Comparison of ENCODE assay signal across 1 cellular context in the genomic region with DNA sequence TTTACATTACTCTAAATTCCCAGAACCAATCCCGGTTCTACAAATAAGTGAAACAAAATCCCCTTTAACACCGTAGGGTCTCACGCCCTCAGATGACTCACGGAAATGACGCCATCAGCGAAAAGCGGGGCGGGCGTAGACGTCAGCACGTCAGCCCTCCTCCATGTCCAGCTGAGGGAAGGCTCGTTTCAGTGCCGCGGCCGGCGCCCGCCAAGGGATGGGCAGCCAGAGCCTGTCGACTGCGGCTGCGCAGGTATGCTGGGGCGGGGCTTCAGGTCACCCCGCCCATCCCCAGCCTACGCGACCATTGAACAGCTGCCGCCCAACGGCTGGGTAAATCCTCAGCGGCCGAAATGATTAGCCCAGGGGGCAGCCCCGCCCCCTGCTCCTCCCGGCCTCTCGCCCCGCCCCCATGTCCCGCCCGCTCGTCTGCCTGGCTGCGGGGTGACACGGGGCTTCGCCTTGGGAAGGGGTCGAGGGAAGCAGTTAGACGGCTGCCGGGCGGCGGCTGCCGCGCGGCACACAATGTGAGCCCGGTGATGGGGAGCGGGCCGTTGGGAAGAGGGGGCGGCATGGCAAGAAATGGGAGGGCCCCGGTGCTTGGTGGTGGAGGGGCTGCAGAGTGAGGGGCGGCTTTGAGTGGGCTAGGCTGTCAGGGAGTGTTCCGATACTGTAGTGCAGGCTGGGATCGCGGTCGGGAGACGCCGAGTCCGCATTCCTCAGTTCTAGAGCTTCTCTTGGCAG.
TF ChIP-seq lines count a peak whose summit lies in the region.

A gene (plus strand): TSS at position 420 of the 744 bp plus-strand sequence. CDS start 1,510 bp downstream, outside the sequence.

TF ChIP-seq in HEK293, 187 proteins besides CTCF, POLR2A, EP300 and RAD21 (continued from another document and continues in another):
- peak; percentile 22; the same call in 1 of the 2 replicates for TF ChIP-seq GLIS1 (tag by site-specific recombination; IDR thresholded peaks at IDR 0.05)
- TF ChIP-seq ZNF549 (tag by site-specific recombination; IDR thresholded peaks at IDR 0.05): no peak
- TF ChIP-seq BCL11A (tag by site-specific recombination; IDR thresholded peaks at IDR 0.05; ENCODE audit: low read depth): 0 out of 2 replicates have a peak, but pooled peaks have one; percentile 17
- TF ChIP-seq ZNF350 (tag by site-specific recombination; IDR thresholded peaks at IDR 0.05): no peak
- TF ChIP-seq ZNF23 (tag by site-specific recombination; IDR thresholded peaks at IDR 0.05; ENCODE audit: borderline replicate concordance): no peak
- TF ChIP-seq KLF1 (tag by site-specific recombination; IDR thresholded peaks at IDR 0.05): peak; percentile 38
- TF ChIP-seq, protein P1, sequence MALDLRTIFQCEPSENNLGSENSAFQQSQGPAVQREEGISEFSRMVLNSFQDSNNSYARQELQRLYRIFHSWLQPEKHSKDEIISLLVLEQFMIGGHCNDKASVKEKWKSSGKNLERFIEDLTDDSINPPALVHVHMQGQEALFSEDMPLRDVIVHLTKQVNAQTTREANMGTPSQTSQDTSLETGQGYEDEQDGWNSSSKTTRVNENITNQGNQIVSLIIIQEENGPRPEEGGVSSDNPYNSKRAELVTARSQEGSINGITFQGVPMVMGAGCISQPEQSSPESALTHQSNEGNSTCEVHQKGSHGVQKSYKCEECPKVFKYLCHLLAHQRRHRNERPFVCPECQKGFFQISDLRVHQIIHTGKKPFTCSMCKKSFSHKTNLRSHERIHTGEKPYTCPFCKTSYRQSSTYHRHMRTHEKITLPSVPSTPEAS (tag by site-specific recombination; IDR thresholded peaks at IDR 0.05): no peak
- TF ChIP-seq, protein P2, sequence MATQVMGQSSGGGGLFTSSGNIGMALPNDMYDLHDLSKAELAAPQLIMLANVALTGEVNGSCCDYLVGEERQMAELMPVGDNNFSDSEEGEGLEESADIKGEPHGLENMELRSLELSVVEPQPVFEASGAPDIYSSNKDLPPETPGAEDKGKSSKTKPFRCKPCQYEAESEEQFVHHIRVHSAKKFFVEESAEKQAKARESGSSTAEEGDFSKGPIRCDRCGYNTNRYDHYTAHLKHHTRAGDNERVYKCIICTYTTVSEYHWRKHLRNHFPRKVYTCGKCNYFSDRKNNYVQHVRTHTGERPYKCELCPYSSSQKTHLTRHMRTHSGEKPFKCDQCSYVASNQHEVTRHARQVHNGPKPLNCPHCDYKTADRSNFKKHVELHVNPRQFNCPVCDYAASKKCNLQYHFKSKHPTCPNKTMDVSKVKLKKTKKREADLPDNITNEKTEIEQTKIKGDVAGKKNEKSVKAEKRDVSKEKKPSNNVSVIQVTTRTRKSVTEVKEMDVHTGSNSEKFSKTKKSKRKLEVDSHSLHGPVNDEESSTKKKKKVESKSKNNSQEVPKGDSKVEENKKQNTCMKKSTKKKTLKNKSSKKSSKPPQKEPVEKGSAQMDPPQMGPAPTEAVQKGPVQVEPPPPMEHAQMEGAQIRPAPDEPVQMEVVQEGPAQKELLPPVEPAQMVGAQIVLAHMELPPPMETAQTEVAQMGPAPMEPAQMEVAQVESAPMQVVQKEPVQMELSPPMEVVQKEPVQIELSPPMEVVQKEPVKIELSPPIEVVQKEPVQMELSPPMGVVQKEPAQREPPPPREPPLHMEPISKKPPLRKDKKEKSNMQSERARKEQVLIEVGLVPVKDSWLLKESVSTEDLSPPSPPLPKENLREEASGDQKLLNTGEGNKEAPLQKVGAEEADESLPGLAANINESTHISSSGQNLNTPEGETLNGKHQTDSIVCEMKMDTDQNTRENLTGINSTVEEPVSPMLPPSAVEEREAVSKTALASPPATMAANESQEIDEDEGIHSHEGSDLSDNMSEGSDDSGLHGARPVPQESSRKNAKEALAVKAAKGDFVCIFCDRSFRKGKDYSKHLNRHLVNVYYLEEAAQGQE (tag by site-specific recombination; IDR thresholded peaks at IDR 0.05): no peak
- TF ChIP-seq ZFP37 (tag by site-specific recombination; IDR thresholded peaks at IDR 0.05): peak; percentile 32; the same call in 1 of the 2 replicates
- TF ChIP-seq ZFHX2 (tag by site-specific recombination; conservative IDR thresholded peaks at IDR 0.05): no peak; the same call in 1 of the 2 replicates
- TF ChIP-seq, protein P3, sequence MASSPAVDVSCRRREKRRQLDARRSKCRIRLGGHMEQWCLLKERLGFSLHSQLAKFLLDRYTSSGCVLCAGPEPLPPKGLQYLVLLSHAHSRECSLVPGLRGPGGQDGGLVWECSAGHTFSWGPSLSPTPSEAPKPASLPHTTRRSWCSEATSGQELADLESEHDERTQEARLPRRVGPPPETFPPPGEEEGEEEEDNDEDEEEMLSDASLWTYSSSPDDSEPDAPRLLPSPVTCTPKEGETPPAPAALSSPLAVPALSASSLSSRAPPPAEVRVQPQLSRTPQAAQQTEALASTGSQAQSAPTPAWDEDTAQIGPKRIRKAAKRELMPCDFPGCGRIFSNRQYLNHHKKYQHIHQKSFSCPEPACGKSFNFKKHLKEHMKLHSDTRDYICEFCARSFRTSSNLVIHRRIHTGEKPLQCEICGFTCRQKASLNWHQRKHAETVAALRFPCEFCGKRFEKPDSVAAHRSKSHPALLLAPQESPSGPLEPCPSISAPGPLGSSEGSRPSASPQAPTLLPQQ (tag by site-specific recombination; IDR thresholded peaks at IDR 0.05): no peak
- TF ChIP-seq ZNF292 (tag by site-specific recombination; IDR thresholded peaks at IDR 0.05; ENCODE audit: borderline replicate concordance, low read depth): no peak
- TF ChIP-seq MYNN (tag by site-specific recombination; IDR thresholded peaks at IDR 0.05; ENCODE audit: borderline replicate concordance): no peak
- TF ChIP-seq ZNF843 (tag by site-specific recombination; IDR thresholded peaks at IDR 0.05): peak; percentile 19; the same call in 1 of the 2 replicates
- no peak for TF ChIP-seq ZBTB7A (tag by site-specific recombination; IDR thresholded peaks at IDR 0.05; ENCODE audit: low read depth)
- no peak for TF ChIP-seq ZNF19 (tag by site-specific recombination; IDR thresholded peaks at IDR 0.05; ENCODE audit: low read depth)
- TF ChIP-seq, protein P4, sequence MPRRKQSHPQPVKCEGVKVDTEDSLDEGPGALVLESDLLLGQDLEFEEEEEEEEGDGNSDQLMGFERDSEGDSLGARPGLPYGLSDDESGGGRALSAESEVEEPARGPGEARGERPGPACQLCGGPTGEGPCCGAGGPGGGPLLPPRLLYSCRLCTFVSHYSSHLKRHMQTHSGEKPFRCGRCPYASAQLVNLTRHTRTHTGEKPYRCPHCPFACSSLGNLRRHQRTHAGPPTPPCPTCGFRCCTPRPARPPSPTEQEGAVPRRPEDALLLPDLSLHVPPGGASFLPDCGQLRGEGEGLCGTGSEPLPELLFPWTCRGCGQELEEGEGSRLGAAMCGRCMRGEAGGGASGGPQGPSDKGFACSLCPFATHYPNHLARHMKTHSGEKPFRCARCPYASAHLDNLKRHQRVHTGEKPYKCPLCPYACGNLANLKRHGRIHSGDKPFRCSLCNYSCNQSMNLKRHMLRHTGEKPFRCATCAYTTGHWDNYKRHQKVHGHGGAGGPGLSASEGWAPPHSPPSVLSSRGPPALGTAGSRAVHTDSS (tag by site-specific recombination; IDR thresholded peaks at IDR 0.05): no peak
- no peak for TF ChIP-seq ZNF623 (tag by site-specific recombination; IDR thresholded peaks at IDR 0.05)
- TF ChIP-seq, protein P5, sequence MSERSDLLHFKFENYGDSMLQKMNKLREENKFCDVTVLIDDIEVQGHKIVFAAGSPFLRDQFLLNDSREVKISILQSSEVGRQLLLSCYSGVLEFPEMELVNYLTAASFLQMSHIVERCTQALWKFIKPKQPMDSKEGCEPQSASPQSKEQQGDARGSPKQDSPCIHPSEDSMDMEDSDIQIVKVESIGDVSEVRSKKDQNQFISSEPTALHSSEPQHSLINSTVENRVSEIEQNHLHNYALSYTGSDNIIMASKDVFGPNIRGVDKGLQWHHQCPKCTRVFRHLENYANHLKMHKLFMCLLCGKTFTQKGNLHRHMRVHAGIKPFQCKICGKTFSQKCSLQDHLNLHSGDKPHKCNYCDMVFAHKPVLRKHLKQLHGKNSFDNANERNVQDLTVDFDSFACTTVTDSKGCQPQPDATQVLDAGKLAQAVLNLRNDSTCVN (tag by site-specific recombination; optimal IDR thresholded peaks at IDR 0.05): peak; percentile 39
- TF ChIP-seq ZNF138 (tag by site-specific recombination; IDR thresholded peaks at IDR 0.05; ENCODE audit: borderline replicate concordance): no peak
- no peak for TF ChIP-seq OSR2 (tag by site-specific recombination; IDR thresholded peaks at IDR 0.05)
- TF ChIP-seq, protein P6, sequence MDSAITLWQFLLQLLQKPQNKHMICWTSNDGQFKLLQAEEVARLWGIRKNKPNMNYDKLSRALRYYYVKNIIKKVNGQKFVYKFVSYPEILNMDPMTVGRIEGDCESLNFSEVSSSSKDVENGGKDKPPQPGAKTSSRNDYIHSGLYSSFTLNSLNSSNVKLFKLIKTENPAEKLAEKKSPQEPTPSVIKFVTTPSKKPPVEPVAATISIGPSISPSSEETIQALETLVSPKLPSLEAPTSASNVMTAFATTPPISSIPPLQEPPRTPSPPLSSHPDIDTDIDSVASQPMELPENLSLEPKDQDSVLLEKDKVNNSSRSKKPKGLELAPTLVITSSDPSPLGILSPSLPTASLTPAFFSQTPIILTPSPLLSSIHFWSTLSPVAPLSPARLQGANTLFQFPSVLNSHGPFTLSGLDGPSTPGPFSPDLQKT (IDR thresholded peaks at IDR 0.05; ENCODE audit: borderline replicate concordance, low read depth, low read length): no peak
- TF ChIP-seq HOXC10 (CRISPR knock-in tag; IDR thresholded peaks at IDR 0.05): no peak
- TF ChIP-seq ZNF169 (tag by site-specific recombination; IDR thresholded peaks at IDR 0.05): no peak
- TF ChIP-seq ZFP41 (tag by site-specific recombination; IDR thresholded peaks at IDR 0.05; ENCODE audit: borderline replicate concordance): no peak
- peak; percentile 89 for TF ChIP-seq MZF1 (tag by site-specific recombination; IDR thresholded peaks at IDR 0.05; ENCODE audit: borderline replicate concordance)
- TF ChIP-seq TRIM28 (IDR thresholded peaks at IDR 0.05; ENCODE audit: borderline replicate concordance, low read length): no peak
- TF ChIP-seq, protein P7, sequence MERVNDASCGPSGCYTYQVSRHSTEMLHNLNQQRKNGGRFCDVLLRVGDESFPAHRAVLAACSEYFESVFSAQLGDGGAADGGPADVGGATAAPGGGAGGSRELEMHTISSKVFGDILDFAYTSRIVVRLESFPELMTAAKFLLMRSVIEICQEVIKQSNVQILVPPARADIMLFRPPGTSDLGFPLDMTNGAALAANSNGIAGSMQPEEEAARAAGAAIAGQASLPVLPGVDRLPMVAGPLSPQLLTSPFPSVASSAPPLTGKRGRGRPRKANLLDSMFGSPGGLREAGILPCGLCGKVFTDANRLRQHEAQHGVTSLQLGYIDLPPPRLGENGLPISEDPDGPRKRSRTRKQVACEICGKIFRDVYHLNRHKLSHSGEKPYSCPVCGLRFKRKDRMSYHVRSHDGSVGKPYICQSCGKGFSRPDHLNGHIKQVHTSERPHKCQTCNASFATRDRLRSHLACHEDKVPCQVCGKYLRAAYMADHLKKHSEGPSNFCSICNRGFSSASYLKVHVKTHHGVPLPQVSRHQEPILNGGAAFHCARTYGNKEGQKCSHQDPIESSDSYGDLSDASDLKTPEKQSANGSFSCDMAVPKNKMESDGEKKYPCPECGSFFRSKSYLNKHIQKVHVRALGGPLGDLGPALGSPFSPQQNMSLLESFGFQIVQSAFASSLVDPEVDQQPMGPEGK (tag by site-specific recombination; IDR thresholded peaks at IDR 0.05): peak; percentile 75
- TF ChIP-seq, protein P8, sequence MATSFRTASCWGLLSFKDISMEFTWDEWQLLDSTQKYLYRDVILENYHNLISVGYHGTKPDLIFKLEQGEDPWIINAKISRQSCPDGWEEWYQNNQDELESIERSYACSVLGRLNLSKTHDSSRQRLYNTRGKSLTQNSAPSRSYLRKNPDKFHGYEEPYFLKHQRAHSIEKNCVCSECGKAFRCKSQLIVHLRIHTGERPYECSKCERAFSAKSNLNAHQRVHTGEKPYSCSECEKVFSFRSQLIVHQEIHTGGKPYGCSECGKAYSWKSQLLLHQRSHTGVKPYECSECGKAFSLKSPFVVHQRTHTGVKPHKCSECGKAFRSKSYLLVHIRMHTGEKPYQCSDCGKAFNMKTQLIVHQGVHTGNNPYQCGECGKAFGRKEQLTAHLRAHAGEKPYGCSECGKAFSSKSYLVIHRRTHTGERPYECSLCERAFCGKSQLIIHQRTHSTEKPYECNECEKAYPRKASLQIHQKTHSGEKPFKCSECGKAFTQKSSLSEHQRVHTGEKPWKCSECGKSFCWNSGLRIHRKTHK (tag by site-specific recombination; IDR thresholded peaks at IDR 0.05): no peak
- no peak; the same call in 1 of the 2 replicates for TF ChIP-seq ZIC2 (tag by site-specific recombination; IDR thresholded peaks at IDR 0.05)
- TF ChIP-seq, protein P9, sequence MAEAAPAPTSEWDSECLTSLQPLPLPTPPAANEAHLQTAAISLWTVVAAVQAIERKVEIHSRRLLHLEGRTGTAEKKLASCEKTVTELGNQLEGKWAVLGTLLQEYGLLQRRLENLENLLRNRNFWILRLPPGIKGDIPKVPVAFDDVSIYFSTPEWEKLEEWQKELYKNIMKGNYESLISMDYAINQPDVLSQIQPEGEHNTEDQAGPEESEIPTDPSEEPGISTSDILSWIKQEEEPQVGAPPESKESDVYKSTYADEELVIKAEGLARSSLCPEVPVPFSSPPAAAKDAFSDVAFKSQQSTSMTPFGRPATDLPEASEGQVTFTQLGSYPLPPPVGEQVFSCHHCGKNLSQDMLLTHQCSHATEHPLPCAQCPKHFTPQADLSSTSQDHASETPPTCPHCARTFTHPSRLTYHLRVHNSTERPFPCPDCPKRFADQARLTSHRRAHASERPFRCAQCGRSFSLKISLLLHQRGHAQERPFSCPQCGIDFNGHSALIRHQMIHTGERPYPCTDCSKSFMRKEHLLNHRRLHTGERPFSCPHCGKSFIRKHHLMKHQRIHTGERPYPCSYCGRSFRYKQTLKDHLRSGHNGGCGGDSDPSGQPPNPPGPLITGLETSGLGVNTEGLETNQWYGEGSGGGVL (tag by site-specific recombination; IDR thresholded peaks at IDR 0.05): peak; percentile 39; the same call in 1 of the 2 replicates
- no peak for TF ChIP-seq ZNF423 (tag by site-specific recombination; IDR thresholded peaks at IDR 0.05)
- TF ChIP-seq ZNF239 (tag by site-specific recombination; IDR thresholded peaks at IDR 0.05): no peak
- TF ChIP-seq FEZF1 (tag by site-specific recombination; IDR thresholded peaks at IDR 0.05): no peak
- TF ChIP-seq ZNF140 (tag by site-specific recombination; IDR thresholded peaks at IDR 0.05): no peak
- TF ChIP-seq, protein P10, sequence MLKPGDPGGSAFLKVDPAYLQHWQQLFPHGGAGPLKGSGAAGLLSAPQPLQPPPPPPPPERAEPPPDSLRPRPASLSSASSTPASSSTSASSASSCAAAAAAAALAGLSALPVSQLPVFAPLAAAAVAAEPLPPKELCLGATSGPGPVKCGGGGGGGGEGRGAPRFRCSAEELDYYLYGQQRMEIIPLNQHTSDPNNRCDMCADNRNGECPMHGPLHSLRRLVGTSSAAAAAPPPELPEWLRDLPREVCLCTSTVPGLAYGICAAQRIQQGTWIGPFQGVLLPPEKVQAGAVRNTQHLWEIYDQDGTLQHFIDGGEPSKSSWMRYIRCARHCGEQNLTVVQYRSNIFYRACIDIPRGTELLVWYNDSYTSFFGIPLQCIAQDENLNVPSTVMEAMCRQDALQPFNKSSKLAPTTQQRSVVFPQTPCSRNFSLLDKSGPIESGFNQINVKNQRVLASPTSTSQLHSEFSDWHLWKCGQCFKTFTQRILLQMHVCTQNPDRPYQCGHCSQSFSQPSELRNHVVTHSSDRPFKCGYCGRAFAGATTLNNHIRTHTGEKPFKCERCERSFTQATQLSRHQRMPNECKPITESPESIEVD (tag by site-specific recombination; IDR thresholded peaks at IDR 0.05): peak; percentile 51; the same call in 1 of the 2 replicates
- no peak for TF ChIP-seq ZNF626 (tag by site-specific recombination; IDR thresholded peaks at IDR 0.05)
- no peak for TF ChIP-seq ZNF473 (tag by site-specific recombination; IDR thresholded peaks at IDR 0.05)
